2 cellular contexts compared by ENCODE assay signal in genomic region chr12:132379996-132380395, GRCh38.
TF ChIP-seq lines count a peak whose summit lies in the region.

No MANE protein-coding gene starts in this region.

TF ChIP-seq in HCT116, 20 proteins besides CTCF, POLR2A, EP300 and RAD21 (continued from another document):
- TF ChIP-seq ZBTB33 (IDR thresholded peaks at IDR 0.05; ENCODE audit: extremely low read depth, insufficient replicate concordance, low read length), result no peak
- no peak for TF ChIP-seq TCF7L2 (IDR thresholded peaks at IDR 0.05; ENCODE audit: borderline replicate concordance, extremely low read depth, insufficient read depth, insufficient read length)
- TF ChIP-seq MAX (IDR thresholded peaks at IDR 0.05), result no peak
- no peak for TF ChIP-seq EGR1 (IDR thresholded peaks at IDR 0.05; ENCODE audit: low read depth)
- no peak for TF ChIP-seq CEBPB (IDR thresholded peaks at IDR 0.05; ENCODE audit: low read depth)
- no peak for TF ChIP-seq SP1 (IDR thresholded peaks at IDR 0.05; ENCODE audit: low read depth)
- TF ChIP-seq EZH2 (IDR thresholded peaks at IDR 0.05), result no peak
- TF ChIP-seq CBX3 (IDR thresholded peaks at IDR 0.05; ENCODE audit: low read depth), result no peak
- no peak for TF ChIP-seq REST (IDR thresholded peaks at IDR 0.05; ENCODE audit: low read depth)
- no peak for TF ChIP-seq FOSL1 (IDR thresholded peaks at IDR 0.05; ENCODE audit: low read depth)
- TF ChIP-seq EZH2phosphoT487 (IDR thresholded peaks at IDR 0.05; ENCODE audit: borderline replicate concordance), result no peak
- TF ChIP-seq SRF (IDR thresholded peaks at IDR 0.05; ENCODE audit: low read depth), result no peak
- no peak for TF ChIP-seq ZFX (IDR thresholded peaks at IDR 0.05)
- TF ChIP-seq ELF1 (IDR thresholded peaks at IDR 0.05; ENCODE audit: borderline replicate concordance, low read depth), result no peak
- TF ChIP-seq YY1 (IDR thresholded peaks at IDR 0.05; ENCODE audit: extremely low read depth, insufficient replicate concordance, low read depth, low read length), result no peak

TF ChIP-seq in K562, 482 proteins besides CTCF, POLR2A, EP300 and RAD21 (continued from another document):
- TF ChIP-seq ATF3 (IDR thresholded peaks at IDR 0.05) (peak; percentile 69), ATF3 (CRISPR knock-in tag; conservative IDR thresholded peaks at IDR 0.05) (no peak), CREM (IDR thresholded peaks at IDR 0.05; ENCODE audit: low read depth) (peak; percentile 49), NRF1 (conservative IDR thresholded peaks at IDR 0.05 in 1 of 2, IDR thresholded peaks at IDR 0.05 in 1 of 2) (peak; percentile 43 to 64; a peak in 3 of 4 replicates), PKNOX1 (IDR thresholded peaks at IDR 0.05) (peak; percentile 30; the same call in 1 of the 2 replicates), ATF7 (IDR thresholded peaks at IDR 0.05) (peak; percentile 64), POLR2AphosphoS2 (IDR thresholded peaks at IDR 0.05; ENCODE audit: low read length) (no peak), ZNF263 (CRISPR knock-in tag; IDR thresholded peaks at IDR 0.05; ENCODE audit: borderline replicate concordance) (peak; percentile 52; the same call in 1 of the 2 replicates), FOSL1 (tag; conservative IDR thresholded peaks at IDR 0.05) (0 out of 2 replicates have a peak, but pooled peaks have one; percentile 18), ETV1 (tag; conservative IDR thresholded peaks at IDR 0.05; ENCODE audit: low read depth) (peak; percentile 24; the same call in 1 of the 2 replicates), JUND (IDR thresholded peaks at IDR 0.05; ENCODE audit: borderline replicate concordance, low read depth, low read length) (peak; percentile 39; the same call in 1 of the 2 replicates), JUND (tag; IDR thresholded peaks at IDR 0.05; ENCODE audit: borderline replicate concordance, low read depth, low read length) (no peak), FOXA3 (CRISPR knock-in tag; conservative IDR thresholded peaks at IDR 0.05 in 1 of 2, IDR thresholded peaks at IDR 0.05 in 1 of 2) (no peak), CEBPG (CRISPR knock-in tag; IDR thresholded peaks at IDR 0.05) (peak; percentile 68), CEBPG (tag; conservative IDR thresholded peaks at IDR 0.05 in 1 of 2, IDR thresholded peaks at IDR 0.05 in 1 of 2) (peak; percentile 72 to 82), ATF1 (CRISPR knock-in tag; IDR thresholded peaks at IDR 0.05) (no peak), ATF1 (tag; IDR thresholded peaks at IDR 0.05) (0 out of 2 replicates have a peak, but pooled peaks have one; percentile 43)
TF ChIP-seq in K562: peak in this region for 14.
